12 cellular contexts compared by ENCODE assay signal in the genomic region with DNA sequence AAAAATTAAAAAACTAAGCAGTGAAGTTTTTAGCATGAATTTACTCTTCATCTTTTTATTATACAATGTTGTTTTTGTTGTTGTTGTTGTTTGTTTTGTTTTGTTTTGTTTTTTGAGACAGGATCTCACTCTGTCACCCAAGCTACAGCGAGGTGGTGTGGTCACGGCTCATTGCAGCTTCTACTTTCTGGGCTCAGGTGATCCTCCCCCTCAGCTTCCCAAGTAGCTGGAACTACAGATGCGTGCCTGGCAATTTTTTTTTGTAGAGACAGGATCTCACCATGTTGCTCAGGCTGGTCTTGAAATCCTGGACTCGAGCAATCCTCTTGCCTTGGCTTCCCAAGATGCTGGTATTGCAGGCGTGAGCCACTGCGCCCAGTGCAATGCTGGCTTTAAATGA.
"Had no signal": no experiment of that assay in that cellular context is flagged by ENCODE, and none has a peak within 500 bp of the region (broad histone marks: within the 10 kb centered on the region; RNA-seq: fewer than 3 reads in every experiment).

No MANE protein-coding gene starts in this region.

- H3K9me3 Mint-ChIP-seq: T-helper 2 cell treated with Interferon-gamma antibody and Interleukin-4, amounts not matched to agents 5 μg/mL and 100 μg/mL, for 36 hours had no signal

- H3K27me3 ChIP-seq: adrenal gland, esophagus muscularis mucosa, upper lobe of right lung had no signal

- H3K9me3 ChIP-seq: adrenal gland, esophagus muscularis mucosa, upper lobe of right lung had no signal

- H3K27ac ChIP-seq: adrenal gland, esophagus muscularis mucosa, upper lobe of right lung had no signal

- H3K4me3 ChIP-seq: adrenal gland, esophagus muscularis mucosa, upper lobe of right lung had no signal

- DNase-seq: activated CD4-positive, alpha-beta T cell treated with anti-CD3 and anti-CD28 coated beads, Interleukin-2, amount 50 U/mL, for 48 hours; activated gamma-delta T cell treated with Interleukin-2 at 50 U/mL for 16 hours; activated T-cell treated with anti-CD3 and anti-CD28 coated beads, Interleukin-2, amount 50 U/mL, for 48 hours; adrenal gland; foreskin fibroblast; left ventricle myocardium superior; mesenchymal stem cell; stimulated activated CD4-positive, alpha-beta T cell treated with anti-CD3 and anti-CD28 coated beads, Interleukin-12 subunit alpha, Interleukin-12 subunit beta, amount 100 ng/mL, for 4 hours; stimulated activated naive CD4-positive, alpha-beta T cell treated with Interleukin-2 at 50 U/mL for 16 hours; upper lobe of right lung had no signal

- ATAC-seq: left ventricle myocardium superior, upper lobe of right lung had no signal

- H3K27ac Mint-ChIP-seq: T-helper 2 cell treated with Interferon-gamma antibody and Interleukin-4, amounts not matched to agents 5 μg/mL and 100 μg/mL, for 36 hours had no signal

- H3K36me3 ChIP-seq: adrenal gland, upper lobe of right lung had no signal
